1 cellular context compared by ENCODE assay signal in the genomic region with DNA sequence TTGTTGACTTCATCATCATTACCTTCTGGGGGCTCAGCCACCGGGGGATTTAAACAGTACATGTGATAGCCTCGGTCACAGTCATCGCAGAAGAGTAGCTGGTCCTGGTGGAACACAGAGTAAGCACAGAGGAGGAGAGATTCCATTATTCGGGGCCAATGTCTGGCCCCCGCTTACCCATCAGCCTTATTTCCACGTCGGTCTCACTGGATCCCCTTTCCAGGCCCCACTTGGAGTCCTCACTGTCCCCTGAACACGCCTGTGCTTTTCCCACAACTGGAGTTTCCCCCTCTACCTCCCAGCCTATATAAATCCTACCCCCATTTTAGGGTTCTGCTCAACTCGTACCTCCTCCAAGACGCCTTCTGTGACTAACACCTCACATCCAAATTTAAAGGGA.
TF ChIP-seq lines count a peak whose summit lies in the region.

No MANE protein-coding gene starts in this region.

TF ChIP-seq in IMR-90, 13 proteins besides CTCF, POLR2A, EP300 and RAD21 (continued from another document):
- TF ChIP-seq, protein P1, sequence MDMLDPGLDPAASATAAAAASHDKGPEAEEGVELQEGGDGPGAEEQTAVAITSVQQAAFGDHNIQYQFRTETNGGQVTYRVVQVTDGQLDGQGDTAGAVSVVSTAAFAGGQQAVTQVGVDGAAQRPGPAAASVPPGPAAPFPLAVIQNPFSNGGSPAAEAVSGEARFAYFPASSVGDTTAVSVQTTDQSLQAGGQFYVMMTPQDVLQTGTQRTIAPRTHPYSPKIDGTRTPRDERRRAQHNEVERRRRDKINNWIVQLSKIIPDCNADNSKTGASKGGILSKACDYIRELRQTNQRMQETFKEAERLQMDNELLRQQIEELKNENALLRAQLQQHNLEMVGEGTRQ (IDR thresholded peaks at IDR 0.05; ENCODE audit: low read depth, low read length): no peak
- TF ChIP-seq RFX5 (IDR thresholded peaks at IDR 0.05; ENCODE audit: low read depth, low read length) (no peak), MAZ (IDR thresholded peaks at IDR 0.05; ENCODE audit: borderline replicate concordance, low read depth, low read length) (no peak), CHD1 (IDR thresholded peaks at IDR 0.05; ENCODE audit: low read depth, low read length) (no peak), BHLHE40 (IDR thresholded peaks at IDR 0.05; ENCODE audit: low read depth, low read length) (no peak), NFE2L2 (IDR thresholded peaks at IDR 0.05; ENCODE audit: low read depth, low read length) (no peak), CEBPB (IDR thresholded peaks at IDR 0.05; ENCODE audit: low read depth, low read length) (no peak)
